Comparison of ENCODE assay signal across 1 cellular context in genomic region chr11:128522063-128522942, GRCh38.
TF ChIP-seq lines count a peak whose summit lies in the region.

No MANE protein-coding gene starts in this region.

TF ChIP-seq in SK-N-SH, 30 proteins besides CTCF, POLR2A, EP300 and RAD21 (continued from another document):
- no peak for TF ChIP-seq FOXJ3 (CRISPR knock-in tag; IDR thresholded peaks at IDR 0.05)
- peak; percentile 83 for TF ChIP-seq TCF12 (IDR thresholded peaks at IDR 0.05)
- TF ChIP-seq NRF1 (IDR thresholded peaks at IDR 0.05; ENCODE audit: low read depth, low read length): no peak
- TF ChIP-seq YY1 (IDR thresholded peaks at IDR 0.05; ENCODE audit: low read depth): no peak
- TF ChIP-seq REST (IDR thresholded peaks at IDR 0.05; ENCODE audit: low read depth, low read length): peak; percentile 60
- TF ChIP-seq, protein P1, sequence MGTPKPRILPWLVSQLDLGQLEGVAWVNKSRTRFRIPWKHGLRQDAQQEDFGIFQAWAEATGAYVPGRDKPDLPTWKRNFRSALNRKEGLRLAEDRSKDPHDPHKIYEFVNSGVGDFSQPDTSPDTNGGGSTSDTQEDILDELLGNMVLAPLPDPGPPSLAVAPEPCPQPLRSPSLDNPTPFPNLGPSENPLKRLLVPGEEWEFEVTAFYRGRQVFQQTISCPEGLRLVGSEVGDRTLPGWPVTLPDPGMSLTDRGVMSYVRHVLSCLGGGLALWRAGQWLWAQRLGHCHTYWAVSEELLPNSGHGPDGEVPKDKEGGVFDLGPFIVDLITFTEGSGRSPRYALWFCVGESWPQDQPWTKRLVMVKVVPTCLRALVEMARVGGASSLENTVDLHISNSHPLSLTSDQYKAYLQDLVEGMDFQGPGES (IDR thresholded peaks at IDR 0.05; ENCODE audit: low read depth, low read length): no peak
- TF ChIP-seq POLR2AphosphoS5 (IDR thresholded peaks at IDR 0.05; ENCODE audit: low read depth, low read length): peak; percentile 69
- TF ChIP-seq GATA2 (CRISPR knock-in tag; IDR thresholded peaks at IDR 0.05): no peak
- TF ChIP-seq RFX5 (IDR thresholded peaks at IDR 0.05; ENCODE audit: low read length): no peak
- peak; percentile 66; the same call in 1 of the 2 replicates for TF ChIP-seq FOXM1 (IDR thresholded peaks at IDR 0.05; ENCODE audit: low read depth)
- TF ChIP-seq PBX3 (IDR thresholded peaks at IDR 0.05): peak; percentile 97
- peak; percentile 14; the same call in 1 of the 2 replicates for TF ChIP-seq MXI1 (IDR thresholded peaks at IDR 0.05; ENCODE audit: low read depth, low read length)
- peak; percentile 94 for TF ChIP-seq FOSL2 (IDR thresholded peaks at IDR 0.05; ENCODE audit: borderline replicate concordance, low read depth)
- TF ChIP-seq SIN3A (IDR thresholded peaks at IDR 0.05; ENCODE audit: borderline replicate concordance, low read depth, low read length): peak; percentile 83
- 0 out of 2 replicates have a peak, but pooled peaks have one; percentile 14 for TF ChIP-seq SMC3 (IDR thresholded peaks at IDR 0.05; ENCODE audit: low read depth, low read length)
- TF ChIP-seq RCOR1 (IDR thresholded peaks at IDR 0.05; ENCODE audit: low read length): no peak
- no peak for TF ChIP-seq GABPA (IDR thresholded peaks at IDR 0.05; ENCODE audit: low read depth)
- TF ChIP-seq TAF1 (IDR thresholded peaks at IDR 0.05; ENCODE audit: borderline replicate concordance, low read depth, low read length): peak; percentile 91
- peak; percentile 80 for TF ChIP-seq RXRA (IDR thresholded peaks at IDR 0.05; ENCODE audit: borderline replicate concordance, low read depth)
- TF ChIP-seq JUND (IDR thresholded peaks at IDR 0.05): peak; percentile 95
- TF ChIP-seq, protein P2, sequence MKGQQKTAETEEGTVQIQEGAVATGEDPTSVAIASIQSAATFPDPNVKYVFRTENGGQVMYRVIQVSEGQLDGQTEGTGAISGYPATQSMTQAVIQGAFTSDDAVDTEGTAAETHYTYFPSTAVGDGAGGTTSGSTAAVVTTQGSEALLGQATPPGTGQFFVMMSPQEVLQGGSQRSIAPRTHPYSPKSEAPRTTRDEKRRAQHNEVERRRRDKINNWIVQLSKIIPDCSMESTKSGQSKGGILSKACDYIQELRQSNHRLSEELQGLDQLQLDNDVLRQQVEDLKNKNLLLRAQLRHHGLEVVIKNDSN (IDR thresholded peaks at IDR 0.05; ENCODE audit: borderline replicate concordance, low read depth): no peak
- TF ChIP-seq EZH2phosphoT487 (IDR thresholded peaks at IDR 0.05; ENCODE audit: borderline replicate concordance, low read depth): no peak
- TF ChIP-seq ELF1 (IDR thresholded peaks at IDR 0.05): no peak
- TF ChIP-seq NFIC (IDR thresholded peaks at IDR 0.05; ENCODE audit: borderline replicate concordance): peak; percentile 73
